Comparison of ENCODE assay signal across 10 cellular contexts in genomic region chr2:231483398-231484329, GRCh38. TPM values are rescaled to one million over a fixed set of nuclear protein-coding genes. Genes with fewer than 3 reads are reported as not detected.
DNase-seq lines count a peak whose midpoint lies in the region; ATAC-seq and TF ChIP-seq lines count a peak whose summit lies in the region.
"Had no signal": no experiment of that assay in that cellular context is flagged by ENCODE, and none has a peak within 500 bp of the region (broad histone marks: within the 10 kb centered on the region; RNA-seq: fewer than 3 reads in every experiment).

No MANE protein-coding gene starts in this region.

- H3K27me3 ChIP-seq in muscle layer of colon (ENCODE audit: control insufficient read depth in 1 of 2, insufficient read depth in 2 of 2, low read length in 2 of 2) (no peaks in the 10 kb centered on the region), upper lobe of left lung (no peaks in the 10 kb centered on the region)

- H3K9me3 Mint-ChIP-seq in T-helper 1 cell treated with Interleukin-12 subunit alpha and Interleukin-12 subunit beta and Interleukin-4 antibody, amounts not matched to agents 30 μg/mL and 1 μg/mL, for 36 hours = no peaks in the 10 kb centered on the region

- H3K4me1 Mint-ChIP-seq in T-helper 1 cell treated with Interleukin-12 subunit alpha and Interleukin-12 subunit beta and Interleukin-4 antibody, amounts not matched to agents 30 μg/mL and 1 μg/mL, for 36 hours (ENCODE audit: low read depth) = peaks cover 3% of the 10 kb centered on the region
- H3K4me1 Mint-ChIP-seq: neural crest cell had no signal

- H3K4me1 ChIP-seq in muscle layer of colon (ENCODE audit: insufficient read depth, low read length) = no peaks in the 10 kb centered on the region
- peaks cover 2 to 14% (median 6%) of the 10 kb centered on the region in 4 donors for H3K4me1 ChIP-seq in upper lobe of left lung

- H3K27me3 Mint-ChIP-seq in T-helper 1 cell treated with Interleukin-12 subunit alpha and Interleukin-12 subunit beta and Interleukin-4 antibody, amounts not matched to agents 30 μg/mL and 1 μg/mL, for 36 hours (ENCODE audit: low read depth) = no peaks in the 10 kb centered on the region

- TF ChIP-seq POLR2A in upper lobe of left lung (IDR thresholded peaks at IDR 0.05) = no peak

- DNase-seq in central memory CD4-positive, alpha-beta T cell = peak; percentile 40
- DNase-seq in upper lobe of left lung (peak in 1 of 2 donors; percentile 90), kidney glomerular epithelial cell (lab: John Stamatoyannopoulos, UW) (no peak), NCI-H146 treated with DMSO at 0.1 percent for 48 hours (lab: John Stamatoyannopoulos, UW; ENCODE audit: unreplicated experiment) (no peak)

- no peaks in the 10 kb centered on the region for H3K9me3 ChIP-seq in muscle layer of colon (ENCODE audit: low read length)
- H3K9me3 ChIP-seq in upper lobe of left lung = no peaks in the 10 kb centered on the region

- ATAC-seq in GM19035 (IDR thresholded peaks at IDR 0.05; ENCODE audit: unreplicated experiment) = peak; percentile 32
- peak; percentile 60 to 80 for ATAC-seq in upper lobe of left lung (ENCODE audit: low FRiP score in 2 of 2)
- no peak for ATAC-seq in HG03520 (IDR thresholded peaks at IDR 0.05; ENCODE audit: unreplicated experiment)

- H3K4me3 ChIP-seq in muscle layer of colon (ENCODE audit: low read depth in 1 of 2, low read length in 2 of 2) (peak overlapping the region; percentile 39 to 61), upper lobe of left lung (peak overlapping the region in 3 of 4 donors; percentile 43 to 62 (median 55))

- peak overlapping the region; percentile 75 for H3K4me3 Mint-ChIP-seq in T-helper 1 cell treated with Interleukin-12 subunit alpha and Interleukin-12 subunit beta and Interleukin-4 antibody, amounts not matched to agents 30 μg/mL and 1 μg/mL, for 36 hours
- H3K4me3 Mint-ChIP-seq: neural crest cell had no signal

- 49 to 63% methylated on average over 20 to 55 of the region's 65 CpGs for WGBS in upper lobe of left lung, 2 donors

- peaks cover 1% of the 10 kb centered on the region for H3K36me3 Mint-ChIP-seq in T-helper 1 cell treated with Interleukin-12 subunit alpha and Interleukin-12 subunit beta and Interleukin-4 antibody, amounts not matched to agents 30 μg/mL and 1 μg/mL, for 36 hours (ENCODE audit: low read depth)

- peak overlapping the region; percentile 86 for H3K27ac Mint-ChIP-seq in T-helper 1 cell treated with Interleukin-12 subunit alpha and Interleukin-12 subunit beta and Interleukin-4 antibody, amounts not matched to agents 30 μg/mL and 1 μg/mL, for 36 hours

- no peak overlapping the region for H3K9ac ChIP-seq in muscle layer of colon (ENCODE audit: low read length)

- H3K27ac ChIP-seq in muscle layer of colon (ENCODE audit: low read depth, low read length) = peak overlapping the region; percentile 39
- peak overlapping the region; percentile 74 to 87 (median 84) for H3K27ac ChIP-seq in upper lobe of left lung

- H3K36me3 ChIP-seq in muscle layer of colon (ENCODE audit: insufficient read depth, low read length) = no peaks in the 10 kb centered on the region
- no peaks in the 10 kb centered on the region for H3K36me3 ChIP-seq in upper lobe of left lung

- TF ChIP-seq CTCF in upper lobe of left lung (IDR thresholded peaks at IDR 0.05) = no peak

- TF ChIP-seq EP300 in upper lobe of left lung (IDR thresholded peaks at IDR 0.05) = no peak

RNA-seq across cellular contexts. Expression of gene NCL, which starts 19.4 kb away (rescaled TPM):
- 100 to 1,000 TPM; 113 to 299 (median 194) TPM for total RNA-seq in upper lobe of left lung

RNA-seq across cellular contexts. Expression of gene NMUR1, which starts 46.6 kb away (rescaled TPM):
- 1 to 10 TPM; 1.1 to 2.4 (median 1.9) TPM for total RNA-seq in upper lobe of left lung
- total RNA-seq: M059J, neural crest cell had no signal
